Comparison of ENCODE assay signal across 1 cellular context in the genomic region with DNA sequence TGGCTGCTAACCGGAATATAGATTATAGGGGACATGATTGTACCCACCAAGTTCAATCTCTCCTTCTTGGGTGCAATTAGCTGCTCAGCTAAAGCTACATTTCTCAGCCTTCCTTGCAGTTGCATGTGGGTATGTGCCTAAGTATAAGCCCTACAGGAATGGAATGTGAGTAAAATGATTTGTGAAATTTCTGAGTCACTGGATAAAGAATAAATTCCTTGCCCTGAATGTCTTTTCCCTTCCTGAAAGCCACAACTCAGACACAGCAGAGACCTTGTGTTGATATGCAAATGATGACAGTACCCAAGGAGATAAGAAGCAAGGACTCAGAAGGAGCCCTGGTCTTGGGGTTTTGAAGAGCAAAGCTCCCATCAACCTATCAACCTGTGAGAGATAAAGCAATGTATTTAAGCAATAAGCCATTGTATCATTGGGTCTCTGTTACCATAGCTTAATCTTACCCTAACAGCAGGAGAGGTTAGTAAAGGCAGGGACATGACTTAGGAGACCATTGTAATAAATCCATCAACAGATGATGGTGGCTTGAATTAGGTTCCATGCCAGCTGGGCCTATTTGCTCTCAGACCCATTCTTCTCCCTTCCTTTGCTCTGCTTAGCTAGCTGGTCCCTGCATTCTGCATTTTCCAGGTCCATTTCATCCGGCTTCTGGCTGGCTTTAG.
TF ChIP-seq lines count a peak whose summit lies in the region.

No MANE protein-coding gene starts in this region.

TF ChIP-seq in K562, 482 proteins besides CTCF, POLR2A, EP300 and RAD21 (continued from another document):
- TF ChIP-seq, protein P1, sequence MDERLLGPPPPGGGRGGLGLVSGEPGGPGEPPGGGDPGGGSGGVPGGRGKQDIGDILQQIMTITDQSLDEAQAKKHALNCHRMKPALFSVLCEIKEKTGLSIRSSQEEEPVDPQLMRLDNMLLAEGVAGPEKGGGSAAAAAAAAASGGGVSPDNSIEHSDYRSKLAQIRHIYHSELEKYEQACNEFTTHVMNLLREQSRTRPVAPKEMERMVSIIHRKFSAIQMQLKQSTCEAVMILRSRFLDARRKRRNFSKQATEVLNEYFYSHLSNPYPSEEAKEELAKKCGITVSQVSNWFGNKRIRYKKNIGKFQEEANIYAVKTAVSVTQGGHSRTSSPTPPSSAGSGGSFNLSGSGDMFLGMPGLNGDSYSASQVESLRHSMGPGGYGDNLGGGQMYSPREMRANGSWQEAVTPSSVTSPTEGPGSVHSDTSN (CRISPR knock-in tag; IDR thresholded peaks at IDR 0.05; ENCODE audit: low read depth) = no peak
- TF ChIP-seq, protein P1 (tag; conservative IDR thresholded peaks at IDR 0.05; ENCODE audit: low read depth) = peak; percentile 78
- peak; percentile 83 for TF ChIP-seq MEIS2 (IDR thresholded peaks at IDR 0.05; ENCODE audit: partially characterized antibody)
- TF ChIP-seq RFX1 (IDR thresholded peaks at IDR 0.05) = peak; percentile 29
- TF ChIP-seq TARDBP (IDR thresholded peaks at IDR 0.05) = no peak
- TF ChIP-seq ZNF780A (CRISPR knock-in tag; IDR thresholded peaks at IDR 0.05) = no peak
- TF ChIP-seq, protein P2, sequence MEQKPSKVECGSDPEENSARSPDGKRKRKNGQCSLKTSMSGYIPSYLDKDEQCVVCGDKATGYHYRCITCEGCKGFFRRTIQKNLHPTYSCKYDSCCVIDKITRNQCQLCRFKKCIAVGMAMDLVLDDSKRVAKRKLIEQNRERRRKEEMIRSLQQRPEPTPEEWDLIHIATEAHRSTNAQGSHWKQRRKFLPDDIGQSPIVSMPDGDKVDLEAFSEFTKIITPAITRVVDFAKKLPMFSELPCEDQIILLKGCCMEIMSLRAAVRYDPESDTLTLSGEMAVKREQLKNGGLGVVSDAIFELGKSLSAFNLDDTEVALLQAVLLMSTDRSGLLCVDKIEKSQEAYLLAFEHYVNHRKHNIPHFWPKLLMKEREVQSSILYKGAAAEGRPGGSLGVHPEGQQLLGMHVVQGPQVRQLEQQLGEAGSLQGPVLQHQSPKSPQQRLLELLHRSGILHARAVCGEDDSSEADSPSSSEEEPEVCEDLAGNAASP (IDR thresholded peaks at IDR 0.05) = no peak
- no peak for TF ChIP-seq MTA2 (IDR thresholded peaks at IDR 0.05; ENCODE audit: low read depth)
- no peak for TF ChIP-seq EGR1 (conservative IDR thresholded peaks at IDR 0.05)
- no peak for TF ChIP-seq PCBP1 (IDR thresholded peaks at IDR 0.05; ENCODE audit: low read depth, low read length, poor library complexity, severe bottlenecking)
- TF ChIP-seq TCF3 (CRISPR knock-in tag; IDR thresholded peaks at IDR 0.05) = peak; percentile 76
- TF ChIP-seq POLR3G (IDR thresholded peaks at IDR 0.05; ENCODE audit: extremely low read depth, insufficient read length, insufficient replicate concordance) = no peak
- TF ChIP-seq HMG20B (CRISPR knock-in tag; IDR thresholded peaks at IDR 0.05) = no peak
- peak; percentile 49; the same call in 1 of the 2 replicates for TF ChIP-seq SOX6 (IDR thresholded peaks at IDR 0.05)
- TF ChIP-seq CHD2 (IDR thresholded peaks at IDR 0.05; ENCODE audit: low read depth, low read length) = no peak
- no peak for TF ChIP-seq ATF1 (CRISPR knock-in tag; IDR thresholded peaks at IDR 0.05)
- TF ChIP-seq ATF1 (tag; IDR thresholded peaks at IDR 0.05) = peak; percentile 27; the same call in 1 of the 2 replicates
- peak; percentile 47; the same call in 1 of the 2 replicates for TF ChIP-seq ARID1B (IDR thresholded peaks at IDR 0.05)
- TF ChIP-seq ZNF75A (CRISPR knock-in tag; IDR thresholded peaks at IDR 0.05) = no peak
- TF ChIP-seq ZNF445 (CRISPR knock-in tag; IDR thresholded peaks at IDR 0.05; ENCODE audit: low read depth) = no peak
- TF ChIP-seq ZNF174 (CRISPR knock-in tag; IDR thresholded peaks at IDR 0.05) = no peak
- TF ChIP-seq, protein P3, sequence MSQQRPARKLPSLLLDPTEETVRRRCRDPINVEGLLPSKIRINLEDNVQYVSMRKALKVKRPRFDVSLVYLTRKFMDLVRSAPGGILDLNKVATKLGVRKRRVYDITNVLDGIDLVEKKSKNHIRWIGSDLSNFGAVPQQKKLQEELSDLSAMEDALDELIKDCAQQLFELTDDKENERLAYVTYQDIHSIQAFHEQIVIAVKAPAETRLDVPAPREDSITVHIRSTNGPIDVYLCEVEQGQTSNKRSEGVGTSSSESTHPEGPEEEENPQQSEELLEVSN (IDR thresholded peaks at IDR 0.05; ENCODE audit: borderline replicate concordance in 1 of 2, extremely low read depth in 1 of 2, insufficient read depth in 1 of 2, insufficient read length in 1 of 2, low read depth in 1 of 2, low read length in 1 of 2, poor library complexity in 1 of 2, severe bottlenecking in 1 of 2) = no peak
- TF ChIP-seq CHD4 (IDR thresholded peaks at IDR 0.05; ENCODE audit: insufficient read depth, insufficient replicate concordance, low read depth, low read length, poor library complexity, severe bottlenecking) = no peak
- TF ChIP-seq, protein P4, sequence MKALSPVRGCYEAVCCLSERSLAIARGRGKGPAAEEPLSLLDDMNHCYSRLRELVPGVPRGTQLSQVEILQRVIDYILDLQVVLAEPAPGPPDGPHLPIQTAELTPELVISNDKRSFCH (CRISPR knock-in tag; IDR thresholded peaks at IDR 0.05) = no peak
- TF ChIP-seq, protein P4 (tag; IDR thresholded peaks at IDR 0.05) = peak; percentile 64; the same call in 1 of the 2 replicates
- no peak for TF ChIP-seq PML (IDR thresholded peaks at IDR 0.05; ENCODE audit: low read length)
- TF ChIP-seq NCOR1 (IDR thresholded peaks at IDR 0.05) = 0 out of 2 replicates have a peak, but pooled peaks have one; percentile 19
- peak; percentile 38; the same call in 1 of the 2 replicates for TF ChIP-seq CBFA2T2 (conservative IDR thresholded peaks at IDR 0.05)
- TF ChIP-seq, protein P5, sequence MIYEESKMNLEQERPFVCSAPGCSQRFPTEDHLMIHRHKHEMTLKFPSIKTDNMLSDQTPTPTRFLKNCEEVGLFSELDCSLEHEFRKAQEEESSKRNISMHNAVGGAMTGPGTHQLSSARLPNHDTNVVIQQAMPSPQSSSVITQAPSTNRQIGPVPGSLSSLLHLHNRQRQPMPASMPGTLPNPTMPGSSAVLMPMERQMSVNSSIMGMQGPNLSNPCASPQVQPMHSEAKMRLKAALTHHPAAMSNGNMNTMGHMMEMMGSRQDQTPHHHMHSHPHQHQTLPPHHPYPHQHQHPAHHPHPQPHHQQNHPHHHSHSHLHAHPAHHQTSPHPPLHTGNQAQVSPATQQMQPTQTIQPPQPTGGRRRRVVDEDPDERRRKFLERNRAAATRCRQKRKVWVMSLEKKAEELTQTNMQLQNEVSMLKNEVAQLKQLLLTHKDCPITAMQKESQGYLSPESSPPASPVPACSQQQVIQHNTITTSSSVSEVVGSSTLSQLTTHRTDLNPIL (CRISPR knock-in tag; IDR thresholded peaks at IDR 0.05) = no peak
- TF ChIP-seq ZNF431 (CRISPR knock-in tag; IDR thresholded peaks at IDR 0.05) = no peak
- peak; percentile 43; the same call in 1 of the 2 replicates for TF ChIP-seq TAL1 (IDR thresholded peaks at IDR 0.05)
- no peak for TF ChIP-seq ZNF79 (CRISPR knock-in tag; IDR thresholded peaks at IDR 0.05; ENCODE audit: low read depth)
- TF ChIP-seq, protein P6, sequence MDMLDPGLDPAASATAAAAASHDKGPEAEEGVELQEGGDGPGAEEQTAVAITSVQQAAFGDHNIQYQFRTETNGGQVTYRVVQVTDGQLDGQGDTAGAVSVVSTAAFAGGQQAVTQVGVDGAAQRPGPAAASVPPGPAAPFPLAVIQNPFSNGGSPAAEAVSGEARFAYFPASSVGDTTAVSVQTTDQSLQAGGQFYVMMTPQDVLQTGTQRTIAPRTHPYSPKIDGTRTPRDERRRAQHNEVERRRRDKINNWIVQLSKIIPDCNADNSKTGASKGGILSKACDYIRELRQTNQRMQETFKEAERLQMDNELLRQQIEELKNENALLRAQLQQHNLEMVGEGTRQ (CRISPR knock-in tag; IDR thresholded peaks at IDR 0.05) = no peak
- TF ChIP-seq SP1 (CRISPR knock-in tag; IDR thresholded peaks at IDR 0.05) = no peak
- 0 out of 2 replicates have a peak, but pooled peaks have one; percentile 15 for TF ChIP-seq CEBPB (tag; IDR thresholded peaks at IDR 0.05)
TF ChIP-seq in K562: peak in this region for 13.
